8 cellular contexts compared by ENCODE assay signal in genomic region chr2:138500592-138501426, GRCh38. TPM values are rescaled to one million over a fixed set of nuclear protein-coding genes. Genes with fewer than 3 reads are reported as not detected.
DNase-seq lines count a peak whose midpoint lies in the region; ATAC-seq and TF ChIP-seq lines count a peak whose summit lies in the region.

No MANE protein-coding gene starts in this region.

- H3K79me2 ChIP-seq in SU-DHL-6 (ENCODE audit: insufficient read depth, low read length) (peaks cover 36% of the 10 kb centered on the region), parathyroid adenoma (peaks cover 6% of the 10 kb centered on the region)

- H3K9me3 ChIP-seq in SU-DHL-6 (ENCODE audit: insufficient read depth, low read length) (no peaks in the 10 kb centered on the region), parathyroid adenoma (ENCODE audit: control insufficient read depth, low read length) (no peaks in the 10 kb centered on the region)

- no peak overlapping the region for H3K27ac ChIP-seq in SU-DHL-6 (ENCODE audit: low read depth, low read length)
- H3K27ac ChIP-seq in parathyroid adenoma: peak overlapping the region; percentile 79

- peaks cover 28% of the 10 kb centered on the region for H3F3A ChIP-seq in SU-DHL-6 (ENCODE audit: insufficient read depth)

- H2AFZ ChIP-seq in SU-DHL-6 (ENCODE audit: low read depth, low read length, severe bottlenecking) (peak overlapping the region; percentile 91), parathyroid adenoma (peak overlapping the region; percentile 97)

- ATAC-seq in GM18907 (IDR thresholded peaks at IDR 0.05; ENCODE audit: unreplicated experiment) (peak; percentile 17), HG02678 (IDR thresholded peaks at IDR 0.05; ENCODE audit: unreplicated experiment) (peak; percentile 4), HG02970 (IDR thresholded peaks at IDR 0.05; ENCODE audit: low FRiP score, unreplicated experiment) (no peak)

- TF ChIP-seq CTCF in SU-DHL-6 (IDR thresholded peaks at IDR 0.05; ENCODE audit: insufficient read depth, low read length, poor library complexity, severe bottlenecking) (no peak), parathyroid adenoma (IDR thresholded peaks at IDR 0.05) (no peak)

- H3K4me1 ChIP-seq in parathyroid adenoma: peaks cover 4% of the 10 kb centered on the region

- H3K9ac ChIP-seq in SU-DHL-6 (ENCODE audit: low read length): peak overlapping the region; percentile 76
- peak overlapping the region; percentile 38 for H3K9ac ChIP-seq in parathyroid adenoma

- H3K9me2 ChIP-seq in SU-DHL-6 (replicated peaks; ENCODE audit: insufficient read depth, low read length): no peaks in the 10 kb centered on the region

- H3K4me3 ChIP-seq in SU-DHL-6 (ENCODE audit: insufficient read depth, low read length, poor library complexity, severe bottlenecking): peak overlapping the region; percentile 64
- H3K4me3 ChIP-seq in parathyroid adenoma (ENCODE audit: low read depth, low read length): peak overlapping the region; percentile 67

- H4K20me1 ChIP-seq in SU-DHL-6 (ENCODE audit: low read depth, low read length): no peaks in the 10 kb centered on the region

- DNase-seq in fibroblast of the conjunctiva (ENCODE audit: low read depth): peak; percentile 3
- no peak for DNase-seq in HCEC 1CT
- no peak for DNase-seq in SK-N-DZ (ENCODE audit: low spot score)

- H3K36me3 ChIP-seq in SU-DHL-6 (ENCODE audit: low read length) (no peaks in the 10 kb centered on the region), parathyroid adenoma (ENCODE audit: control insufficient read depth, insufficient read depth, low read length) (no peaks in the 10 kb centered on the region)

- no peaks in the 10 kb centered on the region for H3K27me3 ChIP-seq in SU-DHL-6 (ENCODE audit: low read length)
- no peaks in the 10 kb centered on the region for H3K27me3 ChIP-seq in parathyroid adenoma (ENCODE audit: control insufficient read depth, insufficient read depth, low read length)

- H3K4me2 ChIP-seq in SU-DHL-6 (ENCODE audit: low read depth, low read length, poor library complexity, severe bottlenecking) (peak overlapping the region; percentile 72), parathyroid adenoma (ENCODE audit: low read length) (peak overlapping the region; percentile 90)

RNA-seq across cellular contexts. Expression of gene SPOPL, which starts 0.8 kb away (rescaled TPM):
- polyA plus RNA-seq in SK-N-DZ (2014; cell fraction: cytosol; rRNA removed): 15.8 and 17.1 TPM in 2 replicates
- 9.6 and 19.9 TPM in 2 replicates for polyA plus RNA-seq in SK-N-DZ (2014; cell fraction: nucleus; rRNA removed)
